Comparison of ENCODE assay signal across 3 cellular contexts in the genomic region with DNA sequence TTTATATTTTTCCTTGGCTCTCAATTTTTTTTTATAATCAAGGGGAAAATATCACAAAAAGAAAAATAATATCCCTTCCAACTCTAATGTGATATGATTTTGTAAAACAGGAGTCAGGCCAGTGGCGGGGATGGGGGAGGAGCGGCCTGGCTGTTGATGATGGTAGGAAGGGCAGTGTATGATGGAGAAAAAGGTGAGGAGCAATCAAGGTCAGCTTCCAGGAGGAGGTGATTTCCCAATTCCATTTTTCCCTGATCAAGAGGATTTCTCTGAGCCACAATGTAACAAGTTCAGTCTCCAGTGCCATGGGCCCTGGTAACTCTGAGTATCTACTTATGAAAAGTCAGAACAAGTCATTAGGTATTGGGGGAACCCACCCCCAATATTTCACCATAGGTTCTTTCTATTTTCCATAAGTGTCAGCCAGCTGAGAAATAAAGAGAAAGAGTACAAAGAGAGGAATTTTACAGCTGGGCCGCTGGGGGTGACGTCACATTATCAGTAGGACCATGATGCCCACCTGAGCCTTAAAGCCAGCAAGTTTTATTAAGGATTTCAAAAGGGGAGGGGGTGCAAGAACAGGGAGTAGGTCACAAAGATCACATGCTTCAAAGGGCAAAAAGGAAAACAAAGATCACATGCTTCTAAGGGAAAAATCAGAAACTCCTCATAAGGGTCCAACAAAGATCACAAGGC. TPM values are rescaled to one million over a fixed set of nuclear protein-coding genes. Genes with fewer than 3 reads are reported as not detected.
"Had no signal": no experiment of that assay in that cellular context is flagged by ENCODE, and none has a peak within 500 bp of the region (broad histone marks: within the 10 kb centered on the region; RNA-seq: fewer than 3 reads in every experiment).

No MANE protein-coding gene starts in this region.

RNA-seq across cellular contexts. Expression of gene TSPAN15, which starts 37.0 kb away (rescaled TPM):
- total RNA-seq: GM23248, H4, IMR-90 had no signal
